10 cellular contexts compared by ENCODE assay signal in the genomic region with DNA sequence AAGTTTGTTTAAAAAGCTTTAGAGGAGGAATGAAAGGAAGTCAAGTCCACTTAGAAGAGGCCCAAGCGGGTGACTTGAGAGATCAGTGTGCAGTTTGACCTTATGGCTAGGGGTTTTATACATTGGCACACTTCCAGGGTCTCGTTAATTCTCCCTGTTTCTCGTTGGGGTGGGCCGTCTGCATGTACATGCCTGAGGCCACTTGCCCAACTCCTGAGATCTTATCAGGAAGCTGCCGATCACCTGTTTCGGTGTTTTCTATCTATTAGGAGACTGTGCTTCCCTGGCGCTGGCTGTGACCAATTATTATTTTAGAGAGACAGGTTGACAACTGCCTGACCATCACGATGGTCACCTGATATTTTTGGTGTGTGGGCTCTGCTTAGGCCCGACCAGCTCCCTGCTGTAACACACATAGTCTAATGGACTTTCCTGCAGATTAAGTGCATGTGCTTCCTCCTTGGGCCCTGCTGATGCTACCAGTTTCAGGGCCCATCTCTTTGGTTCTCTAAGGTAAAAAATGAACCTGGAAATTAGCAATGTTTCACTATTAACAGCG.
A peak's percentile ranks its signal among the peaks of the same experiment; 100 is the strongest.
DNase-seq lines count a peak whose midpoint lies in the region; ATAC-seq and TF ChIP-seq lines count a peak whose summit lies in the region.
"Had no signal": no experiment of that assay in that cellular context is flagged by ENCODE, and none has a peak within 500 bp of the region (broad histone marks: within the 10 kb centered on the region; RNA-seq: fewer than 3 reads in every experiment).

No MANE protein-coding gene starts in this region.

- POLR2A ChIA-PET in HEK293 (lab: Yijun Ruan, JAX): no interaction called here

- CTCF ChIA-PET in HEK293 (lab: Yijun Ruan, JAX): interaction anchor here (0.6 to 2.2 kb wide), 5 partner anchors 9 to 314 kb away, joined by 3 to 7 read pairs (median 4); no protein-coding TSS in a partner anchor

- peak; percentile 42 for ATAC-seq in GM18909 (IDR thresholded peaks at IDR 0.05; ENCODE audit: poor library complexity, unreplicated experiment)
- ATAC-seq in GM18861 (IDR thresholded peaks at IDR 0.05; ENCODE audit: unreplicated experiment): no peak

- H3K9me3 ChIP-seq in HEK293 (ENCODE audit: control insufficient read depth, insufficient read depth, low read depth, low read length): no peaks in the 10 kb centered on the region

- H3K4me1 ChIP-seq in HEK293 (ENCODE audit: control insufficient read depth, insufficient read depth, low read length): peaks cover 16% of the 10 kb centered on the region

- peak; percentile 53 for DNase-seq in NCI-H82 treated with DMSO at 0.1 percent for 48 hours (lab: John Stamatoyannopoulos, UW; ENCODE audit: unreplicated experiment)
- peak; percentile 62 for DNase-seq in islet precursor cell
- no peak for DNase-seq in activated CD4-positive, alpha-beta T cell treated with anti-CD3 and anti-CD28 coated beads for 4 hours
- no peak for DNase-seq in DMS53 (lab: John Stamatoyannopoulos, UW)
- no peak for DNase-seq in NCI-H748 treated with DMSO at 0.1 percent for 48 hours (lab: John Stamatoyannopoulos, UW)
- DNase-seq: NCI-H526 treated with DMSO at 0.1 percent for 48 hours had no signal

- H3K4me3 ChIP-seq in HEK293 (ENCODE audit: low read depth, low read length): no peak overlapping the region

- H3K27ac ChIP-seq in HEK293 (ENCODE audit: extremely low read depth, low read depth, low read length): peak overlapping the region; percentile 25; the same call in 1 of the 2 replicates
- H3K27ac ChIP-seq: epithelial cell of prostate had no signal

- no peak for TF ChIP-seq CTCF in HEK293 (tag by site-specific recombination; IDR thresholded peaks at IDR 0.05)

- H3K36me3 ChIP-seq in HEK293 (ENCODE audit: control insufficient read depth in 2 of 2, insufficient read depth in 1 of 2, low read length in 2 of 2): no peaks in the 10 kb centered on the region

TF ChIP-seq in HEK293, 187 proteins besides CTCF, POLR2A, EP300 and RAD21:
- no peak for TF ChIP-seq PATZ1 (tag by site-specific recombination; IDR thresholded peaks at IDR 0.05)
- TF ChIP-seq, protein P1, sequence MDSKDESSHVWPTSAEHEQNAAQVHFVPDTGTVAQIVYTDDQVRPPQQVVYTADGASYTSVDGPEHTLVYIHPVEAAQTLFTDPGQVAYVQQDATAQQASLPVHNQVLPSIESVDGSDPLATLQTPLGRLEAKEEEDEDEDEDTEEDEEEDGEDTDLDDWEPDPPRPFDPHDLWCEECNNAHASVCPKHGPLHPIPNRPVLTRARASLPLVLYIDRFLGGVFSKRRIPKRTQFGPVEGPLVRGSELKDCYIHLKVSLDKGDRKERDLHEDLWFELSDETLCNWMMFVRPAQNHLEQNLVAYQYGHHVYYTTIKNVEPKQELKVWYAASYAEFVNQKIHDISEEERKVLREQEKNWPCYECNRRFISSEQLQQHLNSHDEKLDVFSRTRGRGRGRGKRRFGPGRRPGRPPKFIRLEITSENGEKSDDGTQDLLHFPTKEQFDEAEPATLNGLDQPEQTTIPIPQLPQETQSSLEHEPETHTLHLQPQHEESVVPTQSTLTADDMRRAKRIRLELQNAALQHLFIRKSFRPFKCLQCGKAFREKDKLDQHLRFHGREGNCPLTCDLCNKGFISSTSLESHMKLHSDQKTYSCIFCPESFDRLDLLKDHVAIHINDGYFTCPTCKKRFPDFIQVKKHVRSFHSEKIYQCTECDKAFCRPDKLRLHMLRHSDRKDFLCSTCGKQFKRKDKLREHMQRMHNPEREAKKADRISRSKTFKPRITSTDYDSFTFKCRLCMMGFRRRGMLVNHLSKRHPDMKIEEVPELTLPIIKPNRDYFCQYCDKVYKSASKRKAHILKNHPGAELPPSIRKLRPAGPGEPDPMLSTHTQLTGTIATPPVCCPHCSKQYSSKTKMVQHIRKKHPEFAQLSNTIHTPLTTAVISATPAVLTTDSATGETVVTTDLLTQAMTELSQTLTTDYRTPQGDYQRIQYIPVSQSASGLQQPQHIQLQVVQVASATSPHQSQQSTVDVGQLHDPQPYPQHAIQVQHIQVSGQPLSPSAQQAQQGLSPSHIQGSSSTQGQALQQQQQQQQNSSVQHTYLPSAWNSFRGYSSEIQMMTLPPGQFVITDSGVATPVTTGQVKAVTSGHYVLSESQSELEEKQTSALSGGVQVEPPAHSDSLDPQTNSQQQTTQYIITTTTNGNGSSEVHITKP (tag by site-specific recombination; IDR thresholded peaks at IDR 0.05): 0 out of 2 replicates have a peak, but pooled peaks have one; percentile 14
- TF ChIP-seq ZNF10 (tag by site-specific recombination; IDR thresholded peaks at IDR 0.05): 0 out of 2 replicates have a peak, but pooled peaks have one; percentile 29

Comparison
In these comparisons a context has a peak if more than half of its experiments do, and no peak if none do; other contexts are left out.
1. DNase-seq: peak in NCI-H82 treated with DMSO at 0.1 percent for 48 hours (single experiment) and islet precursor cell (single experiment); none in activated CD4-positive, alpha-beta T cell treated with anti-CD3 and anti-CD28 coated beads for 4 hours (0 of 2), DMS53 (single experiment) and NCI-H748 treated with DMSO at 0.1 percent for 48 hours (single experiment).